ENCODE assay signal across 1 cellular context in genomic region chr12:118060301-118061010, GRCh38.
TF ChIP-seq lines count a peak whose summit lies in the region.

No MANE protein-coding gene starts in this region.

TF ChIP-seq in K562, 482 proteins besides CTCF, POLR2A, EP300 and RAD21 (continued from another document):
- TF ChIP-seq ZNF133 (CRISPR knock-in tag; IDR thresholded peaks at IDR 0.05) (no peak), ESRRA (IDR thresholded peaks at IDR 0.05; ENCODE audit: borderline replicate concordance, low read depth) (no peak), POLR3G (IDR thresholded peaks at IDR 0.05; ENCODE audit: extremely low read depth, insufficient read length, insufficient replicate concordance) (no peak), ZSCAN32 (CRISPR knock-in tag; IDR thresholded peaks at IDR 0.05) (no peak), SAP30 (IDR thresholded peaks at IDR 0.05; ENCODE audit: borderline replicate concordance, insufficient read depth, low read depth, low read length, poor library complexity, severe bottlenecking) (peak; percentile 41), SFPQ (IDR thresholded peaks at IDR 0.05; ENCODE audit: low read depth, low read length) (no peak), BCOR (IDR thresholded peaks at IDR 0.05) (no peak), RBM34 (IDR thresholded peaks at IDR 0.05; ENCODE audit: borderline replicate concordance, insufficient read depth, low read length) (no peak), ILK (tag; IDR thresholded peaks at IDR 0.05; ENCODE audit: borderline replicate concordance, low read depth) (no peak)
